Comparison of ENCODE assay signal across 26 cellular contexts in genomic region chr3:61030469-61031035, GRCh38.
DNase-seq lines count a peak whose midpoint lies in the region; ATAC-seq, FAIRE-seq and TF ChIP-seq lines count a peak whose summit lies in the region.
"Had no signal": no experiment of that assay in that cellular context is flagged by ENCODE, and none has a peak within 500 bp of the region (broad histone marks: within the 10 kb centered on the region; RNA-seq: fewer than 3 reads in every experiment).

No MANE protein-coding gene starts in this region.

- no peak overlapping the region for H3K27ac Mint-ChIP-seq in Calu3 (ENCODE audit: unreplicated experiment)
- H3K27ac Mint-ChIP-seq: activated CD4-positive, alpha-beta T cell treated with anti-CD3 and anti-CD28 coated beads, Interleukin-2, amount 10 ng/mL, durations not matched to agents 24 days and 14 days; activated naive CD4-positive, alpha-beta T cell treated with anti-CD3 and anti-CD28 coated beads, Interleukin-2, amount 50 U/mL, for 24 hours; nephron progenitor cell; T-helper 1 cell treated with Interleukin-12 subunit alpha and Interleukin-12 subunit beta and Interleukin-4 antibody, amounts not matched to agents 30 μg/mL and 1 μg/mL, for 36 hours had no signal

- H3K27me3 Mint-ChIP-seq in Calu3 (ENCODE audit: unreplicated experiment) = no peaks in the 10 kb centered on the region
- H3K27me3 Mint-ChIP-seq: activated CD4-positive, alpha-beta T cell treated with anti-CD3 and anti-CD28 coated beads, Interleukin-2, amount 10 ng/mL, durations not matched to agents 24 days and 14 days; activated naive CD4-positive, alpha-beta T cell treated with anti-CD3 and anti-CD28 coated beads, Interleukin-2, amount 50 U/mL, for 24 hours had no signal

- H3K79me2 ChIP-seq in GM23248 (ENCODE audit: insufficient read depth) = no peaks in the 10 kb centered on the region

- H3K36me3 ChIP-seq in GM23248 (ENCODE audit: low read depth) = no peaks in the 10 kb centered on the region
- H3K36me3 ChIP-seq: suprapubic skin, uterus had no signal

- H3K9me3 ChIP-seq in GM23248 (ENCODE audit: low read depth) = no peaks in the 10 kb centered on the region
- H3K9me3 ChIP-seq: suprapubic skin, uterus had no signal

- H3K9me3 Mint-ChIP-seq in Calu3 (ENCODE audit: low read depth, unreplicated experiment) = no peaks in the 10 kb centered on the region
- H3K9me3 Mint-ChIP-seq: activated CD4-positive, alpha-beta T cell treated with anti-CD3 and anti-CD28 coated beads, Interleukin-2, amount 10 ng/mL, durations not matched to agents 24 days and 14 days had no signal

- in situ Hi-C loops in GM23248 (cut with MboI) = no loop called here
- in situ Hi-C loops in SK-MEL-5 (cut with HindIII; ENCODE audit: low pct_unique_long_range_greater_than_20kb, low sequenced_read_pairs) = no loop called here

- no peaks in the 10 kb centered on the region for H3F3A ChIP-seq in GM23248 (ENCODE audit: insufficient read depth)

- H3K4me3 ChIP-seq in GM23248 (no peak overlapping the region), fibroblast of villous mesenchyme (ENCODE audit: low read depth, low read length) (no peak overlapping the region)
- H3K4me3 ChIP-seq: suprapubic skin, uterus had no signal

- no peak overlapping the region for H3K4me2 ChIP-seq in GM23248 (ENCODE audit: unreplicated experiment)

- H3K36me3 Mint-ChIP-seq in Calu3 (ENCODE audit: insufficient read depth, unreplicated experiment) = no peaks in the 10 kb centered on the region
- H3K36me3 Mint-ChIP-seq: activated naive CD4-positive, alpha-beta T cell treated with anti-CD3 and anti-CD28 coated beads, Interleukin-2, amount 50 U/mL, for 24 hours had no signal

- peak; percentile 2 for DNase-seq in GM23248
- peak; percentile 45 for DNase-seq in SK-MEL-5 (ENCODE audit: low read depth, low spot score)
- peak; percentile 41 for DNase-seq in fibroblast of villous mesenchyme (ENCODE audit: low read depth)
- DNase-seq in renal cortical epithelial cell (ENCODE audit: low read depth) = peak; percentile 56
- no peak for DNase-seq in SIG-M5 treated with dmso at 0.1 percent for 504 hours (lab: John Stamatoyannopoulos, UW; ENCODE audit: unreplicated experiment)
- no peak for DNase-seq in Calu3
- DNase-seq in RCC 7860 (ENCODE audit: low spot score) = no peak
- DNase-seq: activated CD4-positive, alpha-beta T cell treated with anti-CD3 and anti-CD28 coated beads, Interleukin-2, amount 10 ng/mL, durations not matched to agents 24 days and 14 days; anterior cingulate cortex; cerebellar nuclear complex; effector memory CD4-positive, alpha-beta T cell; H7; KG1; left ventricle myocardium superior; MV-4-11; NCI-H1694; NCI-H526 treated with DMSO at 0.1 percent for 48 hours; nephron progenitor cell; posterior cingulate gyrus; SHP77; uterus had no signal

- no peaks in the 10 kb centered on the region for H4K20me1 ChIP-seq in GM23248 (ENCODE audit: insufficient read depth)

- CTCF ChIA-PET in Calu3 (lab: Charles Lee) = no interaction called here

- no peaks in the 10 kb centered on the region for H3K4me1 ChIP-seq in GM23248 (ENCODE audit: insufficient read depth)
- H3K4me1 ChIP-seq: suprapubic skin, uterus had no signal

- TF ChIP-seq CTCF in fibroblast of villous mesenchyme (IDR thresholded peaks at IDR 0.05; ENCODE audit: insufficient read depth, low read depth, low read length) (peak; percentile 13), Calu3 (IDR thresholded peaks at IDR 0.05; ENCODE audit: unreplicated experiment) (no peak)

- ATAC-seq in HG03045 (IDR thresholded peaks at IDR 0.05; ENCODE audit: unreplicated experiment) = no peak
- ATAC-seq: left ventricle myocardium superior had no signal

- FAIRE-seq in RCC 7860 (lab: Jason Lieb, UNC) = no peak

- BruUV-seq in Calu3 (replicated peaks; lab: Mats Ljungman, UMichigan) = no TSS peak

- H3K4me1 Mint-ChIP-seq in Calu3 (ENCODE audit: low read depth, unreplicated experiment) = peaks cover 8% of the 10 kb centered on the region
- H3K4me1 Mint-ChIP-seq: activated CD4-positive, alpha-beta T cell treated with anti-CD3 and anti-CD28 coated beads, Interleukin-2, amount 10 ng/mL, durations not matched to agents 24 days and 14 days; activated naive CD4-positive, alpha-beta T cell treated with anti-CD3 and anti-CD28 coated beads, Interleukin-2, amount 50 U/mL, for 24 hours; CD14-positive monocyte; nephron progenitor cell had no signal

- H3K9me2 ChIP-seq in GM23248 (ENCODE audit: insufficient read depth) = no peaks in the 10 kb centered on the region

- no peak overlapping the region for H3K4me3 Mint-ChIP-seq in Calu3 (ENCODE audit: low read depth, unreplicated experiment)
- H3K4me3 Mint-ChIP-seq: activated CD4-positive, alpha-beta T cell treated with anti-CD3 and anti-CD28 coated beads, Interleukin-2, amount 10 ng/mL, durations not matched to agents 24 days and 14 days; activated naive CD4-positive, alpha-beta T cell treated with anti-CD3 and anti-CD28 coated beads, Interleukin-2, amount 50 U/mL, for 24 hours; CD14-positive monocyte; nephron progenitor cell; T-helper 1 cell treated with Interleukin-12 subunit alpha and Interleukin-12 subunit beta and Interleukin-4 antibody, amounts not matched to agents 30 μg/mL and 1 μg/mL, for 36 hours had no signal

- H2AFZ ChIP-seq in GM23248 = no peak overlapping the region

- no peak overlapping the region for H3K9ac ChIP-seq in GM23248

- H3K27ac ChIP-seq in GM23248 = no peak overlapping the region
- H3K27ac ChIP-seq: suprapubic skin, uterus had no signal

- H3K27me3 ChIP-seq in GM23248 (replicated peaks; ENCODE audit: insufficient read depth) = no peaks in the 10 kb centered on the region
- H3K27me3 ChIP-seq: suprapubic skin, uterus had no signal

- intact Hi-C loops in Calu3 (cut with micrococcal nuclease; ENCODE audit: unreplicated experiment) = no loop called here

- 52 to 54% methylated on average over 4 of the region's 4 CpGs for WGBS in GM23248 (ENCODE audit: low coverage in 1 of 2, low lambda C conversion rate in 2 of 2, missing lambda C conversion rate in 2 of 2), 2 experiments

Comparison
In these comparisons a context has a peak if more than half of its experiments do, and no peak if none do; other contexts are left out.
1. DNase-seq: peak in GM23248 (single experiment), SK-MEL-5 (single experiment), fibroblast of villous mesenchyme (single experiment) and renal cortical epithelial cell (single experiment); none in SIG-M5 treated with dmso at 0.1 percent for 504 hours (single experiment), Calu3 (single experiment) and RCC 7860 (single experiment).